In genomic region chr1:194281372-194281771, GRCh38 we compare ENCODE assay signal across 20 cellular contexts.
"Had no signal": no experiment of that assay in that cellular context is flagged by ENCODE, and none has a peak within 500 bp of the region (broad histone marks: within the 10 kb centered on the region; RNA-seq: fewer than 3 reads in every experiment).

No MANE protein-coding gene starts in this region.

- H3K27me3 Mint-ChIP-seq: activated CD4-positive, alpha-beta T cell treated with anti-CD3 and anti-CD28 coated beads, Interleukin-2, amount 10 ng/mL, durations not matched to agents 7 days and 5 days; central memory CD8-positive, alpha-beta T cell; progenitor cell of endocrine pancreas had no signal

- H3K9me3 Mint-ChIP-seq: central memory CD8-positive, alpha-beta T cell; neural crest cell had no signal

- H3K27ac Mint-ChIP-seq: activated CD4-positive, alpha-beta T cell treated with anti-CD3 and anti-CD28 coated beads, Interleukin-2, amount 10 ng/mL, durations not matched to agents 7 days and 5 days; progenitor cell of endocrine pancreas had no signal

- H3K27me3 ChIP-seq: brain microvascular endothelial cell, tibial artery had no signal

- H3K4me1 Mint-ChIP-seq: activated CD4-positive, alpha-beta T cell treated with anti-CD3 and anti-CD28 coated beads, Interleukin-2, amount 10 ng/mL, durations not matched to agents 7 days and 5 days; central memory CD8-positive, alpha-beta T cell; neural crest cell had no signal

- H3K4me3 Mint-ChIP-seq: activated CD4-positive, alpha-beta T cell treated with anti-CD3 and anti-CD28 coated beads, Interleukin-2, amount 10 ng/mL, durations not matched to agents 7 days and 5 days; central memory CD8-positive, alpha-beta T cell; neural crest cell had no signal

- DNase-seq: activated CD4-positive, alpha-beta T cell treated with anti-CD3 and anti-CD28 coated beads, Interleukin-2, amount 10 ng/mL, durations not matched to agents 7 days and 5 days; activated CD4-positive, CD25-positive, alpha-beta regulatory T cell; activated CD8-positive, alpha-beta memory T cell treated with anti-CD3 and anti-CD28 coated beads for 24 hours; activated CD8-positive, alpha-beta memory T cell treated with anti-CD3 and anti-CD28 coated beads, Interleukin-2, amount 50 U/mL, for 48 hours; activated gamma-delta T cell treated with Interleukin-2 at 50 U/mL for 16 hours; aorta; brain microvascular endothelial cell; cortex of kidney; hypothalamus; islet precursor cell; left colon; stimulated activated CD4-positive, alpha-beta T cell treated with anti-CD3 and anti-CD28 coated beads, Interleukin-12 subunit alpha, Interleukin-12 subunit beta, amount 100 ng/mL, for 4 hours; stimulated activated CD4-positive, alpha-beta T cell treated with anti-CD3 and anti-CD28 coated beads, Interleukin-1b, Interleukin-23, amount 100 ng/mL, for 48 hours; stimulated activated CD8-positive, alpha-beta memory T cell treated with anti-CD3 and anti-CD28 coated beads, Interleukin-4, amount 100 ng/mL, for 48 hours; stimulated activated naive CD8-positive, alpha-beta T cell treated with anti-CD3 and anti-CD28 coated beads, Interleukin-15, Interleukin-2, amounts not matched to agents 100 U/mL and 50 U/mL, for 24 hours; substantia nigra; tibial artery had no signal

- ATAC-seq: left colon; stimulated activated naive CD8-positive, alpha-beta T cell treated with anti-CD3 and anti-CD28 coated beads, Interleukin-15, Interleukin-2, amounts not matched to agents 100 U/mL and 50 U/mL, for 24 hours had no signal

- H3K27ac ChIP-seq: brain microvascular endothelial cell, tibial artery had no signal

- H3K9me3 ChIP-seq: tibial artery had no signal
